ENCODE assay signal across 18 cellular contexts in the genomic region with DNA sequence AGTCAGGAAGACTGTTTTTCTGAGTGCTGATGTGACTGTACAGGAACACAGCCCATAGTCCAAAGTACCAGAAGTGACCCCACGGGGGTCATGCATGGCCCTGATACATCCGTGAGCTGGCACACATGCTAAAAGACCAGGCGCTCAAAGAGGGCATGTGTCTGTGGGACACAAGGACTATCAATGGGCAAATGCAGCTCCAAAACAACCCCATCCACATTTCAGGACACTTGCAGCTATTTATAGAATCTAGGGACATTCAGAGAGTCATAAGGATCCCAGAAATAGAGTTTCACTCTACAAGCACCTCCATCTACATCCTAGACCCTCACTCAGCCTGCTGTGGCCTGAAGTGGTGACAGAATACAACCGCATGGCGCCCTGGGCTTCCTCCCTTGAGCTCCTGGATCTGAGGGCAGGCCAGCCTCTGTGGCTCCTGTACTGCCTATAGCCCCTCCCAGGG.
"Had no signal": no experiment of that assay in that cellular context is flagged by ENCODE, and none has a peak within 500 bp of the region (broad histone marks: within the 10 kb centered on the region; RNA-seq: fewer than 3 reads in every experiment).

No MANE protein-coding gene starts in this region.

- H3K36me3 ChIP-seq: prostate gland had no signal

- H3K4me3 ChIP-seq: body of pancreas, gastroesophageal sphincter, prostate gland, thyroid gland had no signal

- H3K27me3 ChIP-seq: body of pancreas, gastroesophageal sphincter, thyroid gland had no signal

- H3K27me3 Mint-ChIP-seq: stimulated activated memory B cell treated with anti-CD40 and anti-IgM and Interleukin-4, amounts not matched to agents 10 μg/mL and 1 μg/mL and 100 μg/mL, for 72 hours had no signal

- H3K27ac Mint-ChIP-seq: activated T-cell treated with anti-CD3 and anti-CD28 coated beads, Interleukin-2, amount 50 U/mL, for 72 hours; mesothelial cell of epicardium; stimulated activated memory B cell treated with anti-CD40 and anti-IgM and Interleukin-4, amounts not matched to agents 10 μg/mL and 1 μg/mL and 100 μg/mL, for 72 hours; T-helper 1 cell treated with Interleukin-12 subunit alpha and Interleukin-12 subunit beta and Interleukin-4 antibody, amounts not matched to agents 30 μg/mL and 1 μg/mL, for 36 hours had no signal

- H3K4me1 Mint-ChIP-seq: mesothelial cell of epicardium, neural crest cell had no signal

- H3K27ac ChIP-seq: body of pancreas, gastroesophageal sphincter, prostate gland, thyroid gland, WERI-Rb-1 had no signal

- H3K9me3 ChIP-seq: body of pancreas, gastroesophageal sphincter, prostate gland, thyroid gland had no signal

- H3K4me3 Mint-ChIP-seq: activated T-cell treated with anti-CD3 and anti-CD28 coated beads, Interleukin-2, amount 50 U/mL, for 72 hours; mesothelial cell of epicardium; neural crest cell; stimulated activated memory B cell treated with anti-CD40 and anti-IgM and Interleukin-4, amounts not matched to agents 10 μg/mL and 1 μg/mL and 100 μg/mL, for 72 hours; T-helper 1 cell treated with Interleukin-12 subunit alpha and Interleukin-12 subunit beta and Interleukin-4 antibody, amounts not matched to agents 30 μg/mL and 1 μg/mL, for 36 hours had no signal

- H3K9me3 Mint-ChIP-seq: activated T-cell treated with anti-CD3 and anti-CD28 coated beads, Interleukin-2, amount 50 U/mL, for 72 hours; mesothelial cell of epicardium; neural crest cell; stimulated activated memory B cell treated with anti-CD40 and anti-IgM and Interleukin-4, amounts not matched to agents 10 μg/mL and 1 μg/mL and 100 μg/mL, for 72 hours; T-helper 1 cell treated with Interleukin-12 subunit alpha and Interleukin-12 subunit beta and Interleukin-4 antibody, amounts not matched to agents 30 μg/mL and 1 μg/mL, for 36 hours had no signal

- DNase-seq: activated CD4-positive, alpha-beta T cell treated with anti-CD3 and anti-CD28 coated beads, Interleukin-2, amount 50 U/mL, for 4 hours; activated gamma-delta T cell treated with Interleukin-2 at 50 U/mL for 16 hours; activated T-cell treated with anti-CD3 and anti-CD28 coated beads, Interleukin-2, amount 50 U/mL, for 72 hours; body of pancreas; central memory CD4-positive, alpha-beta T cell; cortex of kidney; effector CD4-positive, alpha-beta T cell; stimulated activated CD4-positive, alpha-beta T cell treated with anti-CD3 and anti-CD28 coated beads, Interleukin-4, amount 100 ng/mL, for 24 hours; thyroid gland; WERI-Rb-1 had no signal

- H3K4me1 ChIP-seq: body of pancreas, gastroesophageal sphincter, prostate gland, thyroid gland had no signal

- ATAC-seq: activated T-cell treated with anti-CD3 and anti-CD28 coated beads, Interleukin-2, amount 50 U/mL, for 72 hours; body of pancreas; esophagus mucosa; gastroesophageal sphincter; sciatic nerve; stimulated activated memory B cell treated with anti-CD40 and anti-IgM and Interleukin-4, amounts not matched to agents 10 μg/mL and 1 μg/mL and 100 μg/mL, for 72 hours had no signal
